8 cellular contexts compared by ENCODE assay signal in genomic region chr15:85380217-85380859, GRCh38. TPM values are rescaled to one million over a fixed set of nuclear protein-coding genes. Genes with fewer than 3 reads are reported as not detected.
DNase-seq lines count a peak whose midpoint lies in the region; ATAC-seq and TF ChIP-seq lines count a peak whose summit lies in the region.

AKAP13 (plus strand) TSS chr15:85380603; CDS start chr15:85485721, 105,118 bp downstream.

- no peaks in the 10 kb centered on the region for H3K9me3 ChIP-seq in endodermal cell (ENCODE audit: control insufficient read depth, low read length)

- peak within 1 kb of the TSS; percentile 98 for H3K27ac Mint-ChIP-seq in endodermal cell

- H3K4me1 ChIP-seq in endodermal cell (ENCODE audit: control insufficient read depth, insufficient read depth, low read length) = peaks cover 10% of the 10 kb centered on the region

- H3K4me3 ChIP-seq in endodermal cell (ENCODE audit: low read length) = peak within 1 kb of the TSS; percentile 97

- no peaks in the 10 kb centered on the region for H3K36me3 Mint-ChIP-seq in endodermal cell (ENCODE audit: low read depth)

- in situ Hi-C loops in Caki2 (cut with HindIII; ENCODE audit: low pct_unique_long_range_greater_than_20kb, low sequenced_read_pairs) = no loop called here

- peak; percentile 96 for DNase-seq in Caki2 (ENCODE audit: low read depth)
- peak; percentile 7 to 98 (median 94) for DNase-seq in HUDEP-2 (lab: John Stamatoyannopoulos, UW; ENCODE audit: unreplicated experiment in 76 of 76)
- DNase-seq in NOMO-1 treated with dmso at 0.1 percent for 144 hours (lab: John Stamatoyannopoulos, UW; ENCODE audit: unreplicated experiment) = peak; percentile 96
- peak; percentile 78 to 90 (median 81) for DNase-seq in activated CD8-positive, alpha-beta memory T cell treated with anti-CD3 and anti-CD28 coated beads for 48 hours (ENCODE audit: low read depth in 2 of 3, low spot score in 2 of 3)
- peak; percentile 99 for DNase-seq in endodermal cell
- DNase-seq in mesenteric fat pad (ENCODE audit: low spot score) = peak; percentile 96
- DNase-seq in stimulated activated CD8-positive, alpha-beta memory T cell treated with anti-CD3 and anti-CD28 coated beads, Interleukin-15, amount 100 ng/mL, for 1 hour (ENCODE audit: low read depth) = peak; percentile 84

- H3K4me1 Mint-ChIP-seq in endodermal cell = peaks cover 57% of the 10 kb centered on the region

- peak; percentile 85 for ATAC-seq in GM21390 (IDR thresholded peaks at IDR 0.05; ENCODE audit: unreplicated experiment)

- H3K9me3 Mint-ChIP-seq in endodermal cell = no peaks in the 10 kb centered on the region

- peak within 1 kb of the TSS; percentile 83 for H3K27ac ChIP-seq in endodermal cell (ENCODE audit: low read depth, low read length)

- no peaks in the 10 kb centered on the region for H3K27me3 ChIP-seq in endodermal cell (ENCODE audit: control insufficient read depth, insufficient read depth, low read length, poor library complexity, severe bottlenecking)

- H3K36me3 ChIP-seq in endodermal cell (ENCODE audit: control insufficient read depth, insufficient read depth, low read length) = peaks cover 22% of the 10 kb centered on the region

- WGBS in endodermal cell (ENCODE audit: insufficient coverage in 1 of 2, insufficient read length in 1 of 2), 2 experiments = 0% methylated on average over 9 to 55 of the region's 57 CpGs

- peak within 1 kb of the TSS; percentile 83 for H3K4me3 Mint-ChIP-seq in endodermal cell

- no peak for TF ChIP-seq CTCF in endodermal cell (conservative IDR thresholded peaks at IDR 0.05)

- H3K9ac ChIP-seq in endodermal cell (ENCODE audit: extremely low read depth, low read length, poor library complexity, severe bottlenecking) = peak within 1 kb of the TSS; percentile 88

- no peaks in the 10 kb centered on the region for H3K27me3 Mint-ChIP-seq in endodermal cell (ENCODE audit: insufficient read depth)

RNA-seq across cellular contexts. Expression of gene AKAP13, which starts in this region (rescaled TPM):
- total RNA-seq in Caki2 (2014; rRNA removed; shearing (Covaris generic); ENCODE audit: low replicate concordance) = 18.3 and 29.1 TPM in 2 replicates
- 100 to 1,000 TPM; 115 to 131 TPM for total RNA-seq in endodermal cell
- 35.6 TPM for polyA plus RNA-seq in endodermal cell (2013, experiment 1 of 2)
- polyA plus RNA-seq in endodermal cell (2013, experiment 2 of 2) = 46.4 TPM
- total RNA-seq in mesenteric fat pad = 159 TPM

Comparison
In these comparisons a context has a peak if more than half of its experiments do, and no peak if none do; other contexts are left out.
1. Peak in every context shown above with its lines: DNase-seq, ATAC-seq, H3K4me3 ChIP-seq and H3K27ac ChIP-seq.